In genomic region chr7:116863168-116863670, GRCh38 we compare ENCODE assay signal across 1 cellular context.
TF ChIP-seq lines count a peak whose summit lies in the region.

No MANE protein-coding gene starts in this region.

TF ChIP-seq in K562, 482 proteins besides CTCF, POLR2A, EP300 and RAD21 (continued from another document and continues in another):
- TF ChIP-seq, protein P1, sequence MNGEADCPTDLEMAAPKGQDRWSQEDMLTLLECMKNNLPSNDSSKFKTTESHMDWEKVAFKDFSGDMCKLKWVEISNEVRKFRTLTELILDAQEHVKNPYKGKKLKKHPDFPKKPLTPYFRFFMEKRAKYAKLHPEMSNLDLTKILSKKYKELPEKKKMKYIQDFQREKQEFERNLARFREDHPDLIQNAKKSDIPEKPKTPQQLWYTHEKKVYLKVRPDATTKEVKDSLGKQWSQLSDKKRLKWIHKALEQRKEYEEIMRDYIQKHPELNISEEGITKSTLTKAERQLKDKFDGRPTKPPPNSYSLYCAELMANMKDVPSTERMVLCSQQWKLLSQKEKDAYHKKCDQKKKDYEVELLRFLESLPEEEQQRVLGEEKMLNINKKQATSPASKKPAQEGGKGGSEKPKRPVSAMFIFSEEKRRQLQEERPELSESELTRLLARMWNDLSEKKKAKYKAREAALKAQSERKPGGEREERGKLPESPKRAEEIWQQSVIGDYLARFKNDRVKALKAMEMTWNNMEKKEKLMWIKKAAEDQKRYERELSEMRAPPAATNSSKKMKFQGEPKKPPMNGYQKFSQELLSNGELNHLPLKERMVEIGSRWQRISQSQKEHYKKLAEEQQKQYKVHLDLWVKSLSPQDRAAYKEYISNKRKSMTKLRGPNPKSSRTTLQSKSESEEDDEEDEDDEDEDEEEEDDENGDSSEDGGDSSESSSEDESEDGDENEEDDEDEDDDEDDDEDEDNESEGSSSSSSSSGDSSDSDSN (IDR thresholded peaks at IDR 0.05; ENCODE audit: borderline replicate concordance in 1 of 2, low read depth in 2 of 2, low read length in 2 of 2) = no peak
- no peak for TF ChIP-seq HSF4 (CRISPR knock-in tag; IDR thresholded peaks at IDR 0.05; ENCODE audit: borderline replicate concordance)
- no peak for TF ChIP-seq ZNF41 (CRISPR knock-in tag; conservative IDR thresholded peaks at IDR 0.05)
- TF ChIP-seq ZNF212 (CRISPR knock-in tag; IDR thresholded peaks at IDR 0.05) = no peak
- TF ChIP-seq ZNF384 (IDR thresholded peaks at IDR 0.05; ENCODE audit: low read depth, low read length) = no peak
- TF ChIP-seq RBM14 (IDR thresholded peaks at IDR 0.05; ENCODE audit: borderline replicate concordance, insufficient read depth, low read depth, low read length) = no peak
- TF ChIP-seq USF1 (CRISPR knock-in tag; IDR thresholded peaks at IDR 0.05) = no peak
- no peak for TF ChIP-seq DDX20 (tag; IDR thresholded peaks at IDR 0.05; ENCODE audit: low read depth)
- no peak for TF ChIP-seq YY1 (IDR thresholded peaks at IDR 0.05; ENCODE audit: borderline replicate concordance in 1 of 3, control insufficient read depth in 1 of 3, extremely low read depth in 1 of 3, insufficient read depth in 3 of 3, insufficient read length in 1 of 3, insufficient replicate concordance in 2 of 3, low read depth in 1 of 3, low read length in 2 of 3)
- no peak for TF ChIP-seq MAZ (CRISPR knock-in tag; conservative IDR thresholded peaks at IDR 0.05 in 1 of 2, IDR thresholded peaks at IDR 0.05 in 1 of 2)
- TF ChIP-seq RUNX1 (IDR thresholded peaks at IDR 0.05; ENCODE audit: low read depth) = no peak
- no peak for TF ChIP-seq POLR2H (tag; IDR thresholded peaks at IDR 0.05; ENCODE audit: low read depth)
- no peak for TF ChIP-seq BHLHE40 (IDR thresholded peaks at IDR 0.05; ENCODE audit: low read length)
- no peak for TF ChIP-seq ZNF431 (CRISPR knock-in tag; IDR thresholded peaks at IDR 0.05)
- no peak for TF ChIP-seq ESRRA (IDR thresholded peaks at IDR 0.05; ENCODE audit: borderline replicate concordance, low read depth)
- no peak for TF ChIP-seq C11orf30 (IDR thresholded peaks at IDR 0.05; ENCODE audit: low read depth)
- TF ChIP-seq IRF2 (CRISPR knock-in tag; IDR thresholded peaks at IDR 0.05) = no peak
- TF ChIP-seq, protein P2, sequence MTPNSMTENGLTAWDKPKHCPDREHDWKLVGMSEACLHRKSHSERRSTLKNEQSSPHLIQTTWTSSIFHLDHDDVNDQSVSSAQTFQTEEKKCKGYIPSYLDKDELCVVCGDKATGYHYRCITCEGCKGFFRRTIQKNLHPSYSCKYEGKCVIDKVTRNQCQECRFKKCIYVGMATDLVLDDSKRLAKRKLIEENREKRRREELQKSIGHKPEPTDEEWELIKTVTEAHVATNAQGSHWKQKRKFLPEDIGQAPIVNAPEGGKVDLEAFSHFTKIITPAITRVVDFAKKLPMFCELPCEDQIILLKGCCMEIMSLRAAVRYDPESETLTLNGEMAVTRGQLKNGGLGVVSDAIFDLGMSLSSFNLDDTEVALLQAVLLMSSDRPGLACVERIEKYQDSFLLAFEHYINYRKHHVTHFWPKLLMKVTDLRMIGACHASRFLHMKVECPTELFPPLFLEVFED (CRISPR knock-in tag; conservative IDR thresholded peaks at IDR 0.05) = no peak
- peak in 1 of 2 experiments; percentile 14 for TF ChIP-seq AFF1 (IDR thresholded peaks at IDR 0.05; ENCODE audit: low read depth in 1 of 2, partially characterized antibody in 2 of 2)
- TF ChIP-seq TAF15 (IDR thresholded peaks at IDR 0.05; ENCODE audit: low read depth, low read length) = no peak
- 0 out of 2 replicates have a peak, but pooled peaks have one; percentile 14 for TF ChIP-seq SNIP1 (IDR thresholded peaks at IDR 0.05; ENCODE audit: low read depth)
- TF ChIP-seq, protein P3, sequence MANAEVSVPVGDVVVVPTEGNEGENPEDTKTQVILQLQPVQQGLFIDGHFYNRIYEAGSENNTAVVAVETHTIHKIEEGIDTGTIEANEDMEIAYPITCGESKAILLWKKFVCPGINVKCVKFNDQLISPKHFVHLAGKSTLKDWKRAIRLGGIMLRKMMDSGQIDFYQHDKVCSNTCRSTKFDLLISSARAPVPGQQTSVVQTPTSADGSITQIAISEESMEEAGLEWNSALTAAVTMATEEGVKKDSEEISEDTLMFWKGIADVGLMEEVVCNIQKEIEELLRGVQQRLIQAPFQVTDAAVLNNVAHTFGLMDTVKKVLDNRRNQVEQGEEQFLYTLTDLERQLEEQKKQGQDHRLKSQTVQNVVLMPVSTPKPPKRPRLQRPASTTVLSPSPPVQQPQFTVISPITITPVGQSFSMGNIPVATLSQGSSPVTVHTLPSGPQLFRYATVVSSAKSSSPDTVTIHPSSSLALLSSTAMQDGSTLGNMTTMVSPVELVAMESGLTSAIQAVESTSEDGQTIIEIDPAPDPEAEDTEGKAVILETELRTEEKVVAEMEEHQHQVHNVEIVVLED (CRISPR knock-in tag; IDR thresholded peaks at IDR 0.05) = no peak
- TF ChIP-seq MIER1 (IDR thresholded peaks at IDR 0.05; ENCODE audit: low read depth) = 0 out of 2 replicates have a peak, but pooled peaks have one; percentile 34
- no peak for TF ChIP-seq RFX5 (IDR thresholded peaks at IDR 0.05; ENCODE audit: low read depth, low read length)
- TF ChIP-seq ZFP36 (IDR thresholded peaks at IDR 0.05; ENCODE audit: low read depth, low read length, partially characterized antibody) = no peak
- TF ChIP-seq BRF1 (IDR thresholded peaks at IDR 0.05; ENCODE audit: borderline replicate concordance, extremely low read depth, insufficient read length) = no peak
- no peak; the same call in 1 of the 2 replicates for TF ChIP-seq ZFX (CRISPR knock-in tag; IDR thresholded peaks at IDR 0.05)
- TF ChIP-seq BACH1 (tag; IDR thresholded peaks at IDR 0.05) = no peak
- TF ChIP-seq ZNF77 (CRISPR knock-in tag; IDR thresholded peaks at IDR 0.05) = no peak
- no peak for TF ChIP-seq GABPB2 (CRISPR knock-in tag; conservative IDR thresholded peaks at IDR 0.05)
- TF ChIP-seq SMAD4 (CRISPR knock-in tag; conservative IDR thresholded peaks at IDR 0.05) = no peak
- TF ChIP-seq SUPT5H (IDR thresholded peaks at IDR 0.05) = no peak
- TF ChIP-seq HEY1 (CRISPR knock-in tag; IDR thresholded peaks at IDR 0.05; ENCODE audit: borderline replicate concordance) = no peak
- no peak for TF ChIP-seq PML (IDR thresholded peaks at IDR 0.05; ENCODE audit: low read length)
- TF ChIP-seq ARID1B (IDR thresholded peaks at IDR 0.05) = no peak
- TF ChIP-seq ZNF551 (CRISPR knock-in tag; IDR thresholded peaks at IDR 0.05) = no peak
- no peak for TF ChIP-seq KAT8 (IDR thresholded peaks at IDR 0.05; ENCODE audit: low read depth)
- TF ChIP-seq ZNF785 (CRISPR knock-in tag; IDR thresholded peaks at IDR 0.05) = no peak
- peak; percentile 86; the same call in 1 of the 2 replicates for TF ChIP-seq DNMT1 (IDR thresholded peaks at IDR 0.05)
- no peak for TF ChIP-seq HDGF (IDR thresholded peaks at IDR 0.05)
- 0 out of 2 replicates have a peak, but pooled peaks have one; percentile 34 for TF ChIP-seq ZNF764 (CRISPR knock-in tag; IDR thresholded peaks at IDR 0.05; ENCODE audit: low read depth)
- TF ChIP-seq, protein P4, sequence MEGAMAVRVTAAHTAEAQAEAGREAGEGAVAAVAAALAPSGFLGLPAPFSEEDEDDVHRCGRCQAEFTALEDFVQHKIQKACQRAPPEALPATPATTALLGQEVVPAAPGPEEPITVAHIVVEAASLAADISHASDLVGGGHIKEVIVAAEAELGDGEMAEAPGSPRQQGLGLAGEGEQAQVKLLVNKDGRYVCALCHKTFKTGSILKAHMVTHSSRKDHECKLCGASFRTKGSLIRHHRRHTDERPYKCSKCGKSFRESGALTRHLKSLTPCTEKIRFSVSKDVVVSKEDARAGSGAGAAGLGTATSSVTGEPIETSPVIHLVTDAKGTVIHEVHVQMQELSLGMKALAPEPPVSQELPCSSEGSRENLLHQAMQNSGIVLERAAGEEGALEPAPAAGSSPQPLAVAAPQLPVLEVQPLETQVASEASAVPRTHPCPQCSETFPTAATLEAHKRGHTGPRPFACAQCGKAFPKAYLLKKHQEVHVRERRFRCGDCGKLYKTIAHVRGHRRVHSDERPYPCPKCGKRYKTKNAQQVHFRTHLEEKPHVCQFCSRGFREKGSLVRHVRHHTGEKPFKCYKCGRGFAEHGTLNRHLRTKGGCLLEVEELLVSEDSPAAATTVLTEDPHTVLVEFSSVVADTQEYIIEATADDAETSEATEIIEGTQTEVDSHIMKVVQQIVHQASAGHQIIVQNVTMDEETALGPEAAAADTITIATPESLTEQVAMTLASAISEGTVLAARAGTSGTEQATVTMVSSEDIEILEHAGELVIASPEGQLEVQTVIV (CRISPR knock-in tag; IDR thresholded peaks at IDR 0.05; ENCODE audit: borderline replicate concordance) = no peak
- no peak for TF ChIP-seq PYGO2 (tag; IDR thresholded peaks at IDR 0.05)
- no peak for TF ChIP-seq CBX2 (IDR thresholded peaks at IDR 0.05; ENCODE audit: insufficient read depth, low read length, poor library complexity, severe bottlenecking)
- no peak for TF ChIP-seq NUFIP1 (IDR thresholded peaks at IDR 0.05; ENCODE audit: partially characterized antibody)
- TF ChIP-seq, protein P5, sequence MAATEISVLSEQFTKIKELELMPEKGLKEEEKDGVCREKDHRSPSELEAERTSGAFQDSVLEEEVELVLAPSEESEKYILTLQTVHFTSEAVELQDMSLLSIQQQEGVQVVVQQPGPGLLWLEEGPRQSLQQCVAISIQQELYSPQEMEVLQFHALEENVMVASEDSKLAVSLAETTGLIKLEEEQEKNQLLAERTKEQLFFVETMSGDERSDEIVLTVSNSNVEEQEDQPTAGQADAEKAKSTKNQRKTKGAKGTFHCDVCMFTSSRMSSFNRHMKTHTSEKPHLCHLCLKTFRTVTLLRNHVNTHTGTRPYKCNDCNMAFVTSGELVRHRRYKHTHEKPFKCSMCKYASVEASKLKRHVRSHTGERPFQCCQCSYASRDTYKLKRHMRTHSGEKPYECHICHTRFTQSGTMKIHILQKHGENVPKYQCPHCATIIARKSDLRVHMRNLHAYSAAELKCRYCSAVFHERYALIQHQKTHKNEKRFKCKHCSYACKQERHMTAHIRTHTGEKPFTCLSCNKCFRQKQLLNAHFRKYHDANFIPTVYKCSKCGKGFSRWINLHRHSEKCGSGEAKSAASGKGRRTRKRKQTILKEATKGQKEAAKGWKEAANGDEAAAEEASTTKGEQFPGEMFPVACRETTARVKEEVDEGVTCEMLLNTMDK (IDR thresholded peaks at IDR 0.05; ENCODE audit: borderline replicate concordance, insufficient read depth, low read depth, low read length, poor library complexity, severe bottlenecking) = no peak
- TF ChIP-seq SPI1 (IDR thresholded peaks at IDR 0.05; ENCODE audit: borderline replicate concordance, low read depth, low read length) = no peak
- TF ChIP-seq TOE1 (IDR thresholded peaks at IDR 0.05; ENCODE audit: borderline replicate concordance) = no peak
- no peak for TF ChIP-seq TOE1 (CRISPR knock-in tag; IDR thresholded peaks at IDR 0.05; ENCODE audit: borderline replicate concordance, low read depth)
- TF ChIP-seq IFI16 (CRISPR knock-in tag; IDR thresholded peaks at IDR 0.05) = no peak
- TF ChIP-seq ZNF124 (CRISPR knock-in tag; IDR thresholded peaks at IDR 0.05) = no peak
- TF ChIP-seq ZNF780A (CRISPR knock-in tag; IDR thresholded peaks at IDR 0.05) = no peak
- no peak for TF ChIP-seq TRIM28 (IDR thresholded peaks at IDR 0.05)
- TF ChIP-seq KDM5B (IDR thresholded peaks at IDR 0.05; ENCODE audit: insufficient replicate concordance, low read depth, low read length) = peak; percentile 29
- TF ChIP-seq, protein P6, sequence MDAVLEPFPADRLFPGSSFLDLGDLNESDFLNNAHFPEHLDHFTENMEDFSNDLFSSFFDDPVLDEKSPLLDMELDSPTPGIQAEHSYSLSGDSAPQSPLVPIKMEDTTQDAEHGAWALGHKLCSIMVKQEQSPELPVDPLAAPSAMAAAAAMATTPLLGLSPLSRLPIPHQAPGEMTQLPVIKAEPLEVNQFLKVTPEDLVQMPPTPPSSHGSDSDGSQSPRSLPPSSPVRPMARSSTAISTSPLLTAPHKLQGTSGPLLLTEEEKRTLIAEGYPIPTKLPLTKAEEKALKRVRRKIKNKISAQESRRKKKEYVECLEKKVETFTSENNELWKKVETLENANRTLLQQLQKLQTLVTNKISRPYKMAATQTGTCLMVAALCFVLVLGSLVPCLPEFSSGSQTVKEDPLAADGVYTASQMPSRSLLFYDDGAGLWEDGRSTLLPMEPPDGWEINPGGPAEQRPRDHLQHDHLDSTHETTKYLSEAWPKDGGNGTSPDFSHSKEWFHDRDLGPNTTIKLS (IDR thresholded peaks at IDR 0.05; ENCODE audit: borderline replicate concordance, low read depth) = no peak; the same call in 1 of the 2 replicates
